ENCODE assay signal across 3 cellular contexts in genomic region chr6:133343220-133343619, GRCh38.
TF ChIP-seq lines count a peak whose summit lies in the region.

No MANE protein-coding gene starts in this region.

TF ChIP-seq in A549, 52 proteins besides CTCF, POLR2A, EP300 and RAD21:
- no peak for TF ChIP-seq PHF8 (IDR thresholded peaks at IDR 0.05; ENCODE audit: borderline replicate concordance, low read depth)
- no peak for TF ChIP-seq RARB (CRISPR knock-in tag; IDR thresholded peaks at IDR 0.05)
- no peak for TF ChIP-seq MAX (IDR thresholded peaks at IDR 0.05)
- TF ChIP-seq ATOH8 (CRISPR knock-in tag; IDR thresholded peaks at IDR 0.05; ENCODE audit: low read depth) = no peak

TF ChIP-seq in IMR-90, 13 proteins besides CTCF, POLR2A, EP300 and RAD21:
- TF ChIP-seq MAFK (IDR thresholded peaks at IDR 0.05; ENCODE audit: low read depth, low read length) (no peak), CHD1 (IDR thresholded peaks at IDR 0.05; ENCODE audit: low read depth, low read length) (no peak), FOS (IDR thresholded peaks at IDR 0.05; ENCODE audit: low read depth, low read length) (no peak), CEBPB (IDR thresholded peaks at IDR 0.05; ENCODE audit: low read depth, low read length) (no peak), NFE2L2 (IDR thresholded peaks at IDR 0.05; ENCODE audit: low read depth, low read length) (no peak)

TF ChIP-seq in H1, 55 proteins besides CTCF, POLR2A, EP300 and RAD21:
- TF ChIP-seq SIRT6 (IDR thresholded peaks at IDR 0.05; ENCODE audit: low read length) (no peak), CBX5 (IDR thresholded peaks at IDR 0.05; ENCODE audit: low read depth, low read length) (no peak), BCL11A (IDR thresholded peaks at IDR 0.05; ENCODE audit: low read depth in 2 of 2, low read length in 2 of 2) (no peak), ASH2L (IDR thresholded peaks at IDR 0.05; ENCODE audit: low read length) (no peak), TAF1 (IDR thresholded peaks at IDR 0.05; ENCODE audit: low read depth, low read length) (no peak), HDAC6 (IDR thresholded peaks at IDR 0.05; ENCODE audit: low read depth, low read length) (no peak), TAF7 (optimal IDR thresholded peaks at IDR 0.05; ENCODE audit: borderline replicate concordance, low read depth, low read length) (no peak), SP2 (IDR thresholded peaks at IDR 0.05; ENCODE audit: low read length) (no peak)
TF ChIP-seq in H1: peak in this region for 0.
